Comparison of ENCODE assay signal across 8 cellular contexts in genomic region chr12:27588075-27588730, GRCh38.
DNase-seq lines count a peak whose midpoint lies in the region; ATAC-seq, FAIRE-seq and TF ChIP-seq lines count a peak whose summit lies in the region.
"Not testable (repeated sequence)": the region's sequence is repeated elsewhere in the genome, so short reads cannot be mapped to it uniquely, and the experiment has no call there.

No MANE protein-coding gene starts in this region.

- dilution Hi-C loops in keratinocyte (cut with MboI; ENCODE audit: extremely low pct_ligation_motif_present, low sequenced_read_pairs), result not testable (repeated sequence)

- not testable (repeated sequence) for H3K9me3 Mint-ChIP-seq in T-helper 2 cell treated with Interferon-gamma antibody and Interleukin-4, amounts not matched to agents 5 μg/mL and 100 μg/mL, for 36 hours; activated T-helper 1 cell treated with anti-CD3 and anti-CD28 coated beads, Interleukin-12 subunit alpha, Interleukin-12 subunit beta, Interleukin-2, Interleukin-4 antibody, amounts not matched to agents 30 ng/mL and 10 ng/mL and 1 ng/mL, durations not matched to agents 14 hours and 24 hours and 36 hours; MCF 10A (ENCODE audit: unreplicated experiment); stimulated activated effector memory CD8-positive, alpha-beta T cell treated with anti-CD3 and anti-CD28 coated beads, Interleukin-12 subunit alpha, Interleukin-12 subunit beta, amount 100 ng/mL, for 72 hours

- FAIRE-seq in GM12891 (lab: Jason Lieb, UNC) (peak; percentile 90), keratinocyte (lab: Jason Lieb, UNC) (peak; percentile 68)

- H3K79me2 ChIP-seq in ACC112 (ENCODE audit: control insufficient read depth, insufficient read depth, low read length, unreplicated experiment) (peaks cover 76% of the 10 kb centered on the region), keratinocyte (ENCODE audit: control insufficient read depth, insufficient read depth, low read length) (peaks cover 47% of the 10 kb centered on the region)

- H3K4me2 ChIP-seq in keratinocyte (ENCODE audit: control insufficient read depth, extremely low read depth, insufficient read depth, low read depth, low read length), result peak overlapping the region; percentile 88

- H3K4me1 Mint-ChIP-seq in T-helper 2 cell treated with Interferon-gamma antibody and Interleukin-4, amounts not matched to agents 5 μg/mL and 100 μg/mL, for 36 hours (ENCODE audit: low read depth), result peaks cover 11% of the 10 kb centered on the region
- H3K4me1 Mint-ChIP-seq in activated T-helper 1 cell treated with anti-CD3 and anti-CD28 coated beads, Interleukin-12 subunit alpha, Interleukin-12 subunit beta, Interleukin-2, Interleukin-4 antibody, amounts not matched to agents 30 ng/mL and 10 ng/mL and 1 ng/mL, durations not matched to agents 14 hours and 24 hours and 36 hours (ENCODE audit: low read depth), result peaks cover 26% of the 10 kb centered on the region
- H3K4me1 Mint-ChIP-seq in MCF 10A (ENCODE audit: insufficient read depth, unreplicated experiment), result peaks cover 65% of the 10 kb centered on the region
- not testable (repeated sequence) for H3K4me1 Mint-ChIP-seq in stimulated activated effector memory CD8-positive, alpha-beta T cell treated with anti-CD3 and anti-CD28 coated beads, Interleukin-12 subunit alpha, Interleukin-12 subunit beta, amount 100 ng/mL, for 72 hours

- H3K9ac ChIP-seq in keratinocyte (ENCODE audit: control insufficient read depth, extremely low read depth, insufficient read depth, low read length), result peak overlapping the region; percentile 39

- peaks cover 30% of the 10 kb centered on the region for H3K4me1 ChIP-seq in ACC112 (ENCODE audit: control insufficient read depth, insufficient read depth, low read length, unreplicated experiment)
- H3K4me1 ChIP-seq in keratinocyte (ENCODE audit: control insufficient read depth, extremely low read depth, insufficient read depth, low read length), result peaks cover 69% of the 10 kb centered on the region

- H3K27ac ChIP-seq in ACC112 (ENCODE audit: low read depth, low read length) (peak overlapping the region; percentile 39; the same call in 1 of the 2 replicates), keratinocyte (ENCODE audit: control insufficient read depth, insufficient read depth, low read length) (peak overlapping the region; percentile 96)

- peak overlapping the region; percentile 56 for H3K27ac Mint-ChIP-seq in T-helper 2 cell treated with Interferon-gamma antibody and Interleukin-4, amounts not matched to agents 5 μg/mL and 100 μg/mL, for 36 hours
- peak overlapping the region; percentile 58 for H3K27ac Mint-ChIP-seq in activated T-helper 1 cell treated with anti-CD3 and anti-CD28 coated beads, Interleukin-12 subunit alpha, Interleukin-12 subunit beta, Interleukin-2, Interleukin-4 antibody, amounts not matched to agents 30 ng/mL and 10 ng/mL and 1 ng/mL, durations not matched to agents 14 hours and 24 hours and 36 hours
- H3K27ac Mint-ChIP-seq in MCF 10A (ENCODE audit: low read depth, unreplicated experiment), result peak overlapping the region; percentile 86
- not testable (repeated sequence) for H3K27ac Mint-ChIP-seq in stimulated activated effector memory CD8-positive, alpha-beta T cell treated with anti-CD3 and anti-CD28 coated beads, Interleukin-12 subunit alpha, Interleukin-12 subunit beta, amount 100 ng/mL, for 72 hours

- H2AFZ ChIP-seq in ACC112 (ENCODE audit: low read length, unreplicated experiment); keratinocyte (ENCODE audit: control insufficient read depth, low read length): not testable (repeated sequence)

- not testable (repeated sequence) for H3K27me3 ChIP-seq in ACC112 (ENCODE audit: insufficient read depth, low read length); keratinocyte (ENCODE audit: control insufficient read depth, extremely low read depth, insufficient read depth, low read length)

- TF ChIP-seq CTCF in MCF 10A (IDR thresholded peaks at IDR 0.05; ENCODE audit: unreplicated experiment); keratinocyte (optimal IDR thresholded peaks at IDR 0.05 in 1 of 3, IDR thresholded peaks at IDR 0.05 in 1 of 3, conservative IDR thresholded peaks at IDR 0.05 in 1 of 3; ENCODE audit: extremely low read depth in 1 of 3, insufficient read depth in 2 of 3, low read length in 3 of 3): not testable (repeated sequence)

- peak overlapping the region; percentile 67 for H3K4me3 Mint-ChIP-seq in T-helper 2 cell treated with Interferon-gamma antibody and Interleukin-4, amounts not matched to agents 5 μg/mL and 100 μg/mL, for 36 hours
- H3K4me3 Mint-ChIP-seq in activated T-helper 1 cell treated with anti-CD3 and anti-CD28 coated beads, Interleukin-12 subunit alpha, Interleukin-12 subunit beta, Interleukin-2, Interleukin-4 antibody, amounts not matched to agents 30 ng/mL and 10 ng/mL and 1 ng/mL, durations not matched to agents 14 hours and 24 hours and 36 hours, result peak overlapping the region; percentile 74
- H3K4me3 Mint-ChIP-seq in MCF 10A (ENCODE audit: unreplicated experiment), result peak overlapping the region; percentile 58
- H3K4me3 Mint-ChIP-seq in stimulated activated effector memory CD8-positive, alpha-beta T cell treated with anti-CD3 and anti-CD28 coated beads, Interleukin-12 subunit alpha, Interleukin-12 subunit beta, amount 100 ng/mL, for 72 hours, result not testable (repeated sequence)

- BruUV-seq in MCF 10A (replicated peaks; lab: Mats Ljungman, UMichigan), result not testable (repeated sequence)

- not testable (repeated sequence) for DNase-seq in GM12891 (ENCODE audit: insufficient read length, low spot score); T-helper 2 cell treated with Interferon-gamma antibody and Interleukin-4, amounts not matched to agents 5 μg/mL and 100 μg/mL, for 36 hours (ENCODE audit: low spot score); activated T-helper 1 cell treated with anti-CD3 and anti-CD28 coated beads, Interleukin-12 subunit alpha, Interleukin-12 subunit beta, Interleukin-2, Interleukin-4 antibody, amounts not matched to agents 30 ng/mL and 10 ng/mL and 1 ng/mL, durations not matched to agents 14 hours and 24 hours and 36 hours (ENCODE audit: low spot score); MCF 10A (ENCODE audit: unreplicated experiment); keratinocyte (ENCODE audit: low read depth, low spot score); stimulated activated effector memory CD8-positive, alpha-beta T cell treated with anti-CD3 and anti-CD28 coated beads, Interleukin-12 subunit alpha, Interleukin-12 subunit beta, amount 100 ng/mL, for 72 hours (ENCODE audit: low spot score in 2 of 2)

- peak overlapping the region; percentile 40; the same call in 1 of the 2 replicates for H3K4me3 ChIP-seq in ACC112 (ENCODE audit: low read depth, low read length)
- peak overlapping the region in 2 of 3 experiments; percentile 4 to 53 for H3K4me3 ChIP-seq in keratinocyte (ENCODE audit: control insufficient read depth in 2 of 3, extremely low read depth in 1 of 3, insufficient read depth in 2 of 3, low read depth in 1 of 3, low read length in 3 of 3)

- ATAC-seq in HG03354 (IDR thresholded peaks at IDR 0.05; ENCODE audit: poor library complexity, severe bottlenecking, unreplicated experiment), result peak; percentile 56
- peak; percentile 28 for ATAC-seq in stimulated activated effector memory CD8-positive, alpha-beta T cell treated with anti-CD3 and anti-CD28 coated beads, Interleukin-12 subunit alpha, Interleukin-12 subunit beta, amount 100 ng/mL, for 72 hours

- not testable (repeated sequence) for H3K9me3 ChIP-seq in keratinocyte (ENCODE audit: control insufficient read depth, low read depth, low read length)

- H3K27me3 Mint-ChIP-seq in T-helper 2 cell treated with Interferon-gamma antibody and Interleukin-4, amounts not matched to agents 5 μg/mL and 100 μg/mL, for 36 hours (ENCODE audit: low read depth); activated T-helper 1 cell treated with anti-CD3 and anti-CD28 coated beads, Interleukin-12 subunit alpha, Interleukin-12 subunit beta, Interleukin-2, Interleukin-4 antibody, amounts not matched to agents 30 ng/mL and 10 ng/mL and 1 ng/mL, durations not matched to agents 14 hours and 24 hours and 36 hours (ENCODE audit: insufficient read depth); MCF 10A (ENCODE audit: insufficient read depth, unreplicated experiment): not testable (repeated sequence)

- CTCF ChIA-PET in MCF 10A (lab: Yijun Ruan, JAX), result not testable (repeated sequence)

- H3K9me1 ChIP-seq in keratinocyte (ENCODE audit: control insufficient read depth, extremely low read depth, insufficient read depth, low read length), result not testable (repeated sequence)

- intact Hi-C loops in activated T-helper 1 cell treated with anti-CD3 and anti-CD28 coated beads, Interleukin-12 subunit alpha, Interleukin-12 subunit beta, Interleukin-2, Interleukin-4 antibody, amounts not matched to agents 30 ng/mL and 10 ng/mL and 1 ng/mL, durations not matched to agents 14 hours and 24 hours and 36 hours (cut with micrococcal nuclease), result loop anchor here (5.0 kb wide), 1 partner anchor 39 kb away; no protein-coding TSS in a partner anchor
- intact Hi-C loops in MCF 10A (cut with micrococcal nuclease), result not testable (repeated sequence)

- not testable (repeated sequence) for H3K36me3 Mint-ChIP-seq in T-helper 2 cell treated with Interferon-gamma antibody and Interleukin-4, amounts not matched to agents 5 μg/mL and 100 μg/mL, for 36 hours (ENCODE audit: low read depth); MCF 10A (ENCODE audit: insufficient read depth, unreplicated experiment); stimulated activated effector memory CD8-positive, alpha-beta T cell treated with anti-CD3 and anti-CD28 coated beads, Interleukin-12 subunit alpha, Interleukin-12 subunit beta, amount 100 ng/mL, for 72 hours
- peaks cover 14% of the 10 kb centered on the region for H3K36me3 Mint-ChIP-seq in activated T-helper 1 cell treated with anti-CD3 and anti-CD28 coated beads, Interleukin-12 subunit alpha, Interleukin-12 subunit beta, Interleukin-2, Interleukin-4 antibody, amounts not matched to agents 30 ng/mL and 10 ng/mL and 1 ng/mL, durations not matched to agents 14 hours and 24 hours and 36 hours (ENCODE audit: low read depth)

- peaks cover 11% of the 10 kb centered on the region; the same call in 1 of the 2 replicates for H3K36me3 ChIP-seq in ACC112 (ENCODE audit: insufficient read depth, low read length)
- not testable (repeated sequence) for H3K36me3 ChIP-seq in keratinocyte (ENCODE audit: control insufficient read depth in 2 of 2, extremely low read depth in 1 of 2, insufficient read depth in 2 of 2, low read length in 2 of 2)

- POLR2A ChIA-PET in MCF 10A (lab: Yijun Ruan, JAX), result interaction anchor here (0.9 to 2.9 kb wide), 6 partner anchors 8 to 66 kb away, joined by 3 to 30 read pairs (median 5); partner anchors contain the start of gene PPFIBP1

- not testable (repeated sequence) for H4K20me1 ChIP-seq in keratinocyte (ENCODE audit: control insufficient read depth, extremely low read depth, insufficient read depth, low read length)

- not testable (repeated sequence) for TF ChIP-seq POLR2A in GM12891 (IDR thresholded peaks at IDR 0.05; ENCODE audit: low read depth, low read length)
